In genomic region chr6:132780770-132781371, GRCh38 we compare ENCODE assay signal across 10 cellular contexts. TPM values are rescaled to one million over a fixed set of nuclear protein-coding genes. Genes with fewer than 3 reads are reported as not detected.
DNase-seq lines count a peak whose midpoint lies in the region; ATAC-seq lines count a peak whose summit lies in the region.
"Had no signal": no experiment of that assay in that cellular context is flagged by ENCODE, and none has a peak within 500 bp of the region (broad histone marks: within the 10 kb centered on the region; RNA-seq: fewer than 3 reads in every experiment).

No MANE protein-coding gene starts in this region.

- peaks cover 22% of the 10 kb centered on the region for H3K36me3 Mint-ChIP-seq in activated naive CD4-positive, alpha-beta T cell treated with anti-CD3 and anti-CD28 coated beads for 36 hours (ENCODE audit: low read depth)
- H3K36me3 Mint-ChIP-seq in stimulated activated effector memory CD8-positive, alpha-beta T cell treated with anti-CD3 and anti-CD28 coated beads, Interleukin-12 subunit alpha, Interleukin-12 subunit beta, amount 100 ng/mL, for 72 hours = peaks cover 26% of the 10 kb centered on the region

- ATAC-seq in stimulated activated effector memory CD8-positive, alpha-beta T cell treated with anti-CD3 and anti-CD28 coated beads, Interleukin-12 subunit alpha, Interleukin-12 subunit beta, amount 100 ng/mL, for 72 hours = peak; percentile 51

- intact Hi-C loops in activated naive CD4-positive, alpha-beta T cell treated with anti-CD3 and anti-CD28 coated beads for 36 hours (cut with micrococcal nuclease) = loop anchor here (1.0 to 5.0 kb wide), 2 partner anchors 112 to 249 kb away; no protein-coding TSS in a partner anchor

- no peaks in the 10 kb centered on the region for H3K4me1 Mint-ChIP-seq in activated naive CD4-positive, alpha-beta T cell treated with anti-CD3 and anti-CD28 coated beads for 36 hours (ENCODE audit: low read depth)
- H3K4me1 Mint-ChIP-seq in stimulated activated effector memory CD8-positive, alpha-beta T cell treated with anti-CD3 and anti-CD28 coated beads, Interleukin-12 subunit alpha, Interleukin-12 subunit beta, amount 100 ng/mL, for 72 hours = no peaks in the 10 kb centered on the region

- CTCF ChIA-PET in activated naive CD4-positive, alpha-beta T cell treated with anti-CD3 and anti-CD28 coated beads for 36 hours (lab: Charles Lee) = interaction anchor here (0.6 to 1.5 kb wide), 4 partner anchors 15 to 281 kb away, joined by 3 to 5 read pairs (median 3); no protein-coding TSS in a partner anchor

- no peaks in the 10 kb centered on the region for H3K27me3 Mint-ChIP-seq in activated naive CD4-positive, alpha-beta T cell treated with anti-CD3 and anti-CD28 coated beads for 36 hours (ENCODE audit: low read depth)

- no peak overlapping the region for H3K27ac Mint-ChIP-seq in activated naive CD4-positive, alpha-beta T cell treated with anti-CD3 and anti-CD28 coated beads for 36 hours
- no peak overlapping the region for H3K27ac Mint-ChIP-seq in stimulated activated effector memory CD8-positive, alpha-beta T cell treated with anti-CD3 and anti-CD28 coated beads, Interleukin-12 subunit alpha, Interleukin-12 subunit beta, amount 100 ng/mL, for 72 hours

- peak; percentile 27 for DNase-seq in activated naive CD4-positive, alpha-beta T cell treated with anti-CD3 and anti-CD28 coated beads for 36 hours
- DNase-seq in activated naive CD4-positive, alpha-beta T cell treated with anti-CD3 and anti-CD28 coated beads, Interleukin-2, amount 50 U/mL, for 16 hours = no peak
- DNase-seq in M059J (ENCODE audit: low read depth) = peak; percentile 29
- DNase-seq in dedifferentiated amniotic fluid mesenchymal stem cell (ENCODE audit: extremely low spot score) = peak; percentile 57
- no peak for DNase-seq in stimulated activated effector memory CD8-positive, alpha-beta T cell treated with anti-CD3 and anti-CD28 coated beads, Interleukin-12 subunit alpha, Interleukin-12 subunit beta, amount 100 ng/mL, for 72 hours (ENCODE audit: low spot score in 2 of 2)
- no peak for DNase-seq in pons (ENCODE audit: low spot score)
- DNase-seq in SIG-M5 (lab: John Stamatoyannopoulos, UW) = no peak
- no peak for DNase-seq in NCI-H748 treated with DMSO at 0.1 percent for 48 hours (lab: John Stamatoyannopoulos, UW)
- DNase-seq: NCI-H2107 had no signal

- no peaks in the 10 kb centered on the region for H3K9me3 Mint-ChIP-seq in activated naive CD4-positive, alpha-beta T cell treated with anti-CD3 and anti-CD28 coated beads for 36 hours
- H3K9me3 Mint-ChIP-seq in stimulated activated effector memory CD8-positive, alpha-beta T cell treated with anti-CD3 and anti-CD28 coated beads, Interleukin-12 subunit alpha, Interleukin-12 subunit beta, amount 100 ng/mL, for 72 hours = no peaks in the 10 kb centered on the region

- H3K4me3 Mint-ChIP-seq in activated naive CD4-positive, alpha-beta T cell treated with anti-CD3 and anti-CD28 coated beads for 36 hours = no peak overlapping the region
- H3K4me3 Mint-ChIP-seq in stimulated activated effector memory CD8-positive, alpha-beta T cell treated with anti-CD3 and anti-CD28 coated beads, Interleukin-12 subunit alpha, Interleukin-12 subunit beta, amount 100 ng/mL, for 72 hours = no peak overlapping the region

RNA-seq across cellular contexts. Expression of gene SLC18B1, which starts 17.6 kb away (rescaled TPM):
- total RNA-seq in activated naive CD4-positive, alpha-beta T cell treated with anti-CD3 and anti-CD28 coated beads for 36 hours = 1 to 10 TPM; 5.1 to 6.1 TPM
- total RNA-seq in M059J (2014; rRNA removed; shearing (Covaris generic)) = 13.8 and 19.4 TPM in 2 replicates

RNA-seq across cellular contexts. Expression of gene VNN2, which starts 23.2 kb away (rescaled TPM):
- 1 to 10 TPM; 7.3 to 7.8 TPM for total RNA-seq in activated naive CD4-positive, alpha-beta T cell treated with anti-CD3 and anti-CD28 coated beads for 36 hours
- 0.32 and 1.9 TPM in 2 replicates for total RNA-seq in M059J (2014; rRNA removed; shearing (Covaris generic))
- total RNA-seq: dermis microvascular lymphatic vessel endothelial cell had no signal

RNA-seq across cellular contexts. Expression of gene RPS12, which starts 33.5 kb away (rescaled TPM):
- total RNA-seq in activated naive CD4-positive, alpha-beta T cell treated with anti-CD3 and anti-CD28 coated beads for 36 hours = 1,000 to 10,000 TPM; 2,152 to 2,208 TPM
- 1,221 and 1,446 TPM in 2 replicates for total RNA-seq in M059J (2014; rRNA removed; shearing (Covaris generic))

Comparison
In these comparisons a context has a peak if more than half of its experiments do, and no peak if none do; other contexts are left out.
1. DNase-seq: peak in activated naive CD4-positive, alpha-beta T cell treated with anti-CD3 and anti-CD28 coated beads for 36 hours (single experiment), M059J (single experiment) and dedifferentiated amniotic fluid mesenchymal stem cell (single experiment); none in activated naive CD4-positive, alpha-beta T cell treated with anti-CD3 and anti-CD28 coated beads, Interleukin-2, amount 50 U/mL, for 16 hours (single experiment), stimulated activated effector memory CD8-positive, alpha-beta T cell treated with anti-CD3 and anti-CD28 coated beads, Interleukin-12 subunit alpha, Interleukin-12 subunit beta, amount 100 ng/mL, for 72 hours (0 of 2), pons (single experiment), SIG-M5 (single experiment) and NCI-H748 treated with DMSO at 0.1 percent for 48 hours (single experiment).